Comparison of ENCODE assay signal across 26 cellular contexts in genomic region chr16:23387666-23388065, GRCh38.
"Had no signal": no experiment of that assay in that cellular context is flagged by ENCODE, and none has a peak within 500 bp of the region (broad histone marks: within the 10 kb centered on the region; RNA-seq: fewer than 3 reads in every experiment).

No MANE protein-coding gene starts in this region.

- H3K27me3 Mint-ChIP-seq: activated CD4-positive, alpha-beta T cell treated with anti-CD3 and anti-CD28 coated beads for 36 hours; activated naive CD8-positive, alpha-beta T cell treated with anti-CD3 and anti-CD28 coated beads, Interleukin-2, amount 50 U/mL, for 24 hours had no signal

- H3K9me3 ChIP-seq: MG63 had no signal

- H3K9me3 Mint-ChIP-seq: activated naive CD4-positive, alpha-beta T cell treated with anti-CD3 and anti-CD28 coated beads, Interleukin-2, amount 50 U/mL, for 72 hours; activated naive CD8-positive, alpha-beta T cell treated with anti-CD3 and anti-CD28 coated beads, Interleukin-2, amount 50 U/mL, for 24 hours had no signal

- H3K27me3 ChIP-seq: brain microvascular endothelial cell, cardiac muscle cell, MG63 had no signal

- H3K4me3 ChIP-seq: cardiac muscle cell, MG63 had no signal

- H3K4me3 Mint-ChIP-seq: activated CD4-positive, alpha-beta T cell treated with anti-CD3 and anti-CD28 coated beads for 36 hours; activated CD8-positive, alpha-beta T cell treated with anti-CD3 and anti-CD28 coated beads, Interleukin-2, amount 10 ng/mL, durations not matched to agents 7 days and 5 days; activated naive CD8-positive, alpha-beta T cell treated with anti-CD3 and anti-CD28 coated beads, Interleukin-2, amount 50 U/mL, for 24 hours had no signal

- DNase-seq: activated CD4-positive, alpha-beta T cell treated with anti-CD3 and anti-CD28 coated beads for 36 hours; activated CD4-positive, alpha-beta T cell treated with anti-CD3 and anti-CD28 coated beads, Interleukin-2, amount 50 U/mL, for 4 hours; activated CD4-positive, CD25-positive, alpha-beta regulatory T cell; activated CD8-positive, alpha-beta memory T cell treated with anti-CD3 and anti-CD28 coated beads, Interleukin-2, amount 50 U/mL, for 48 hours; activated CD8-positive, alpha-beta T cell treated with anti-CD3 and anti-CD28 coated beads, Interleukin-2, amount 10 ng/mL, durations not matched to agents 7 days and 5 days; activated naive CD8-positive, alpha-beta T cell treated with anti-CD3 and anti-CD28 coated beads, Interleukin-2, amount 50 U/mL, for 24 hours; activated T-cell treated with anti-CD3 and anti-CD28 coated beads, Interleukin-2, amount 50 U/mL, for 1 hour; amniotic stem cell; brain microvascular endothelial cell; MG63; MV-4-11; NCI-H1092 treated with DMSO at 0.1 percent for 48 hours; NCI-H1436; NCI-H1694 treated with DMSO at 0.1 percent for 48 hours; NCI-H2029 treated with DMSO at 0.1 percent for 48 hours; NCI-H345; NCI-H510A; NCI-H526 treated with DMSO at 0.1 percent for 48 hours; NK-92 treated with Interleukin-12 subunit alpha and Interleukin-12 subunit beta, amount 100 ng/mL, for 24 hours; PC-3; SIG-M5; T-helper 2 cell; T1000 had no signal

- ATAC-seq: activated CD4-positive, alpha-beta T cell treated with anti-CD3 and anti-CD28 coated beads for 36 hours; activated CD8-positive, alpha-beta T cell treated with anti-CD3 and anti-CD28 coated beads, Interleukin-2, amount 10 ng/mL, durations not matched to agents 7 days and 5 days; activated naive CD4-positive, alpha-beta T cell treated with anti-CD3 and anti-CD28 coated beads, Interleukin-2, amount 50 U/mL, for 72 hours; activated naive CD8-positive, alpha-beta T cell treated with anti-CD3 and anti-CD28 coated beads, Interleukin-2, amount 50 U/mL, for 24 hours; PC-3 had no signal

- H3K27ac ChIP-seq: brain microvascular endothelial cell, cardiac muscle cell, KMS-11 had no signal

- H3K4me1 Mint-ChIP-seq: activated CD4-positive, alpha-beta T cell treated with anti-CD3 and anti-CD28 coated beads for 36 hours; activated naive CD8-positive, alpha-beta T cell treated with anti-CD3 and anti-CD28 coated beads, Interleukin-2, amount 50 U/mL, for 24 hours had no signal

- H3K27ac Mint-ChIP-seq: activated CD4-positive, alpha-beta T cell treated with anti-CD3 and anti-CD28 coated beads for 36 hours; activated CD8-positive, alpha-beta T cell treated with anti-CD3 and anti-CD28 coated beads, Interleukin-2, amount 10 ng/mL, durations not matched to agents 7 days and 5 days; activated naive CD4-positive, alpha-beta T cell treated with anti-CD3 and anti-CD28 coated beads, Interleukin-2, amount 50 U/mL, for 72 hours; activated naive CD8-positive, alpha-beta T cell treated with anti-CD3 and anti-CD28 coated beads, Interleukin-2, amount 50 U/mL, for 24 hours had no signal
